18 cellular contexts compared by ENCODE assay signal in the genomic region with DNA sequence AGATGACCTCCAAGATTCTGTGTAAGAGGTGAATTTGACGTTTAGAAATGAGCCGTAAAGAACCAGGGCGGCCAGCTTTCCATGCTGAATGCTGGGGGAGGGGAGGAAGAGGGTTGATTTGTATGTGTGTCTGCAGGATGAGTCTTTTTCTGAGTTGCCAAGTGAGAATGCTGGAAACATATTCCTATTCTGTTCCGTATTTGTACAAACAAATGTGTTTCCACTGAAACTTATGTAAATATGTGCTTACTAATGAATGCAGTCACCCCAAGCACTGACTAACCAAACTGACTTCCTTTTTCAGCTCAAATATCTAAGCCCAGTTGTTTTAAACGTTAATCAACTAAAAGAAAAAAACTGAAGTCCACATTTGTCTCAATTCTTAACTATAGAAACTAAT.
DNase-seq lines count a peak whose midpoint lies in the region; FAIRE-seq and TF ChIP-seq lines count a peak whose summit lies in the region.
"Had no signal": no experiment of that assay in that cellular context is flagged by ENCODE, and none has a peak within 500 bp of the region (broad histone marks: within the 10 kb centered on the region; RNA-seq: fewer than 3 reads in every experiment).

No MANE protein-coding gene starts in this region.

- H3K9ac ChIP-seq in adipocyte (ENCODE audit: low read length): no peak overlapping the region
- H3K9ac ChIP-seq: KMS-11 had no signal

- no TSS peak for BruUV-seq in PC-9 (replicated peaks; lab: Mats Ljungman, UMichigan)

- intact Hi-C loops in PC-9 (cut with micrococcal nuclease; ENCODE audit: unreplicated experiment) (no loop called here), lower leg skin (cut with DNase I; ENCODE audit: low total_unique reads) (no loop called here)

- H4K20me1 ChIP-seq in PC-9 (ENCODE audit: insufficient read depth): no peaks in the 10 kb centered on the region

- H3K4me1 ChIP-seq in adipocyte (ENCODE audit: control insufficient read depth, insufficient read depth, low read length): peaks cover 25% of the 10 kb centered on the region
- no peaks in the 10 kb centered on the region for H3K4me1 ChIP-seq in PC-9 (replicated peaks; ENCODE audit: insufficient read depth)

- H3K4me2 ChIP-seq in PC-9: no peak overlapping the region
- H3K4me2 ChIP-seq: KMS-11 had no signal

- no peaks in the 10 kb centered on the region for H3K9me2 ChIP-seq in PC-9 (ENCODE audit: insufficient read depth)

- 48 to 52% methylated on average over 5 of the region's 5 CpGs for WGBS in lower leg skin, 2 donors

- H3K36me3 ChIP-seq in adipocyte (ENCODE audit: control insufficient read depth, insufficient read depth, low read length, severe bottlenecking) (no peaks in the 10 kb centered on the region), PC-9 (ENCODE audit: low read depth) (no peaks in the 10 kb centered on the region)
- H3K36me3 ChIP-seq: esophagus squamous epithelium, transverse colon had no signal

- POLR2A ChIA-PET in PC-9 (lab: Charles Lee; ENCODE audit: unreplicated experiment): no interaction called here

- CTCF ChIA-PET in PC-9 (lab: Charles Lee): no interaction called here

- DNase-seq in AG08395 (ENCODE audit: low spot score) (peak; percentile 66), GM04504 (ENCODE audit: low read depth) (peak; percentile 66), adipocyte (ENCODE audit: low read depth) (peak; percentile 43), islet precursor cell (peak; percentile 15), D721Med (ENCODE audit: insufficient read length, low spot score) (no peak), SKM-1 treated with dmso at 0.1 percent for 144 hours (lab: John Stamatoyannopoulos, UW; ENCODE audit: unreplicated experiment) (no peak), PC-9 (no peak), lower leg skin (ENCODE audit: low spot score in 2 of 2) (no peak)
- DNase-seq: activated CD4-positive, alpha-beta T cell treated with anti-CD3 and anti-CD28 coated beads for 4 hours; CD8-positive, alpha-beta T cell; esophagus squamous epithelium; naive B cell; NCI-H1092; NCI-H2171; transverse colon had no signal

- H2AFZ ChIP-seq in PC-9: no peak overlapping the region

- no peak overlapping the region for H3K4me3 ChIP-seq in adipocyte (ENCODE audit: low read length)
- no peak overlapping the region for H3K4me3 ChIP-seq in PC-9
- H3K4me3 ChIP-seq in lower leg skin (ENCODE audit: low read depth, poor library complexity, severe bottlenecking): no peak overlapping the region
- H3K4me3 ChIP-seq: esophagus squamous epithelium, lung, transverse colon had no signal

- no peaks in the 10 kb centered on the region for H3K27me3 ChIP-seq in adipocyte (replicated peaks; ENCODE audit: control insufficient read depth, insufficient read depth, low read length)
- no peaks in the 10 kb centered on the region; the same call in 1 of the 2 replicates for H3K27me3 ChIP-seq in PC-9 (ENCODE audit: insufficient read depth, low read depth)
- H3K27me3 ChIP-seq: esophagus squamous epithelium, transverse colon had no signal

- no peaks in the 10 kb centered on the region for H3K79me2 ChIP-seq in PC-9 (ENCODE audit: low read depth)

- no peak for TF ChIP-seq CTCF in D721Med (IDR thresholded peaks at IDR 0.05; ENCODE audit: insufficient read depth, missing control alignments)
- no peak for TF ChIP-seq CTCF in PC-9 (conservative IDR thresholded peaks at IDR 0.05)
- no peak for TF ChIP-seq CTCF in lower leg skin (IDR thresholded peaks at IDR 0.05)

- no peaks in the 10 kb centered on the region for H3F3A ChIP-seq in PC-9 (ENCODE audit: insufficient read depth, low read depth)

- no peak for TF ChIP-seq POLR2A in lower leg skin (IDR thresholded peaks at IDR 0.05)

- H3K27ac ChIP-seq in PC-9: no peak overlapping the region
- H3K27ac ChIP-seq: KMS-11 had no signal

- H3K9me3 ChIP-seq in adipocyte (ENCODE audit: control insufficient read depth, low read length) (no peaks in the 10 kb centered on the region), PC-9 (ENCODE audit: insufficient read depth, low read depth) (no peaks in the 10 kb centered on the region)
- H3K9me3 ChIP-seq: esophagus squamous epithelium, transverse colon had no signal

- no peak for FAIRE-seq in D721Med (lab: Jason Lieb, UNC)
- FAIRE-seq: A204.1 had no signal

Comparison
In these comparisons a context has a peak if more than half of its experiments do, and no peak if none do; other contexts are left out.
1. DNase-seq: peak in AG08395 (single experiment), GM04504 (single experiment), adipocyte (single experiment) and islet precursor cell (single experiment); none in D721Med (single experiment), SKM-1 treated with dmso at 0.1 percent for 144 hours (single experiment), PC-9 (0 of 2) and lower leg skin (0 of 2).